In genomic region chr19:48445256-48445605, GRCh38 we compare ENCODE assay signal across 8 cellular contexts. TPM values are rescaled to one million over a fixed set of nuclear protein-coding genes. Genes with fewer than 3 reads are reported as not detected.
DNase-seq lines count a peak whose midpoint lies in the region; ATAC-seq and TF ChIP-seq lines count a peak whose summit lies in the region.

No MANE protein-coding gene starts in this region.

- peak overlapping the region; percentile 85 to 86 for H3K4me3 ChIP-seq in neutrophil (ENCODE audit: low read depth in 1 of 2, low read length in 1 of 2)

- TF ChIP-seq CTCF in GM13977 (IDR thresholded peaks at IDR 0.05; ENCODE audit: extremely low read depth, insufficient read depth, missing control alignments) (peak; percentile 23), foreskin keratinocyte (conservative IDR thresholded peaks at IDR 0.05) (peak; percentile 69), neutrophil (IDR thresholded peaks at IDR 0.05) (no peak)

- H3K9me3 Mint-ChIP-seq in activated T-cell treated with anti-CD3 and anti-CD28 coated beads, Interleukin-2, amount 50 U/mL, for 72 hours = no peaks in the 10 kb centered on the region

- peak overlapping the region; percentile 87 for H3K27ac Mint-ChIP-seq in activated T-cell treated with anti-CD3 and anti-CD28 coated beads, Interleukin-2, amount 50 U/mL, for 72 hours

- no peaks in the 10 kb centered on the region for H3K9me3 ChIP-seq in neutrophil

- H3K27ac ChIP-seq in foreskin keratinocyte (no peak overlapping the region), neutrophil (peak overlapping the region; percentile 89)

- H3K4me1 Mint-ChIP-seq in activated T-cell treated with anti-CD3 and anti-CD28 coated beads, Interleukin-2, amount 50 U/mL, for 72 hours (ENCODE audit: low read depth) = peaks cover 47% of the 10 kb centered on the region

- DNase-seq in AG08395 (ENCODE audit: low spot score) = peak; percentile 94
- peak; percentile 80 for DNase-seq in GM13977 (ENCODE audit: low spot score)
- DNase-seq in NCI-H226 = peak; percentile 63
- no peak for DNase-seq in activated T-cell treated with anti-CD3 and anti-CD28 coated beads, Interleukin-2, amount 50 U/mL, for 72 hours
- DNase-seq in foreskin keratinocyte = peak; percentile 73 to 82
- DNase-seq in cerebellar cortex (ENCODE audit: low spot score) = no peak

- peaks cover 9 to 22% of the 10 kb centered on the region in 2 donors for H3K36me3 Mint-ChIP-seq in activated T-cell treated with anti-CD3 and anti-CD28 coated beads, Interleukin-2, amount 50 U/mL, for 72 hours (ENCODE audit: insufficient read depth in 2 of 2)

- peaks cover 27% of the 10 kb centered on the region for H3K27me3 Mint-ChIP-seq in activated T-cell treated with anti-CD3 and anti-CD28 coated beads, Interleukin-2, amount 50 U/mL, for 72 hours (ENCODE audit: low read depth)

- H3K4me1 ChIP-seq in foreskin keratinocyte (peaks cover 2% of the 10 kb centered on the region), neutrophil (ENCODE audit: control insufficient read depth in 1 of 2, insufficient read depth in 1 of 2, low read depth in 1 of 2, low read length in 1 of 2) (peaks cover 25 to 27% of the 10 kb centered on the region in 2 experiments)

- H3K27me3 ChIP-seq in foreskin keratinocyte = peaks cover 33% of the 10 kb centered on the region
- H3K27me3 ChIP-seq in neutrophil = peaks cover 51% of the 10 kb centered on the region

- ATAC-seq in HG03095 (IDR thresholded peaks at IDR 0.05; ENCODE audit: unreplicated experiment) (peak; percentile 8), foreskin keratinocyte (peak; percentile 56)
- ATAC-seq in activated T-cell treated with anti-CD3 and anti-CD28 coated beads, Interleukin-2, amount 50 U/mL, for 72 hours (replicated peaks in 1 of 2) = peak; percentile 28 to 44

- H3K4me3 Mint-ChIP-seq in activated T-cell treated with anti-CD3 and anti-CD28 coated beads, Interleukin-2, amount 50 U/mL, for 72 hours = peak overlapping the region; percentile 92 to 93

- in situ Hi-C loops in GM13977 (cut with MboI; ENCODE audit: low pct_unique_long_range_greater_than_20kb, low sequenced_read_pairs, unreplicated experiment) = no loop called here

- H3K36me3 ChIP-seq in neutrophil = peaks cover 4% of the 10 kb centered on the region

RNA-seq across cellular contexts. Expression of gene GRWD1, which starts 0.6 kb away (rescaled TPM):
- total RNA-seq in activated T-cell treated with anti-CD3 and anti-CD28 coated beads, Interleukin-2, amount 50 U/mL, for 72 hours = 10 to 100 TPM; 27.0 to 38.2 TPM
- total RNA-seq in foreskin keratinocyte = 54.9 and 59.6 TPM in 2 replicates
- polyA plus RNA-seq in foreskin keratinocyte = 43.9 and 50.7 TPM in 2 replicates

RNA-seq across cellular contexts. Expression of gene KCNJ14, which starts 10.1 kb away (rescaled TPM):
- 1 to 10 TPM; 3.2 to 5.0 TPM for total RNA-seq in activated T-cell treated with anti-CD3 and anti-CD28 coated beads, Interleukin-2, amount 50 U/mL, for 72 hours
- 0.49 and 0.51 TPM in 2 replicates for total RNA-seq in foreskin keratinocyte
- 0.28 and 0.43 TPM in 2 replicates for polyA plus RNA-seq in foreskin keratinocyte

RNA-seq across cellular contexts. Expression of gene CYTH2, which starts 23.9 kb away (rescaled TPM):
- 10 to 100 TPM; 59.4 to 68.3 TPM for total RNA-seq in activated T-cell treated with anti-CD3 and anti-CD28 coated beads, Interleukin-2, amount 50 U/mL, for 72 hours
- 33.5 and 34.1 TPM in 2 replicates for total RNA-seq in foreskin keratinocyte
- polyA plus RNA-seq in foreskin keratinocyte = 44.8 and 46.9 TPM in 2 replicates

RNA-seq across cellular contexts. Expression of gene GRIN2D, which starts 51.8 kb away (rescaled TPM):
- under 1 TPM; 0.39 to 0.46 TPM for total RNA-seq in activated T-cell treated with anti-CD3 and anti-CD28 coated beads, Interleukin-2, amount 50 U/mL, for 72 hours
- 0.25 and 0.37 TPM in 2 replicates for total RNA-seq in foreskin keratinocyte
- polyA plus RNA-seq in foreskin keratinocyte = 0.26 and 0.41 TPM in 2 replicates

RNA-seq across cellular contexts. Expression of gene KDELR1, which starts 53.9 kb away (rescaled TPM):
- total RNA-seq in activated T-cell treated with anti-CD3 and anti-CD28 coated beads, Interleukin-2, amount 50 U/mL, for 72 hours = 100 to 1,000 TPM; 101 to 103 TPM
- total RNA-seq in foreskin keratinocyte = 113 and 128 TPM in 2 replicates
- 213 and 216 TPM in 2 replicates for polyA plus RNA-seq in foreskin keratinocyte

Comparison
In these comparisons a context has a peak if more than half of its experiments do, and no peak if none do; other contexts are left out.
1. DNase-seq: peak in AG08395 (single experiment), GM13977 (single experiment), NCI-H226 (single experiment) and foreskin keratinocyte (2 of 2); none in activated T-cell treated with anti-CD3 and anti-CD28 coated beads, Interleukin-2, amount 50 U/mL, for 72 hours (0 of 2) and cerebellar cortex (single experiment).
2. Peak in every context shown above with its lines, with median percentiles within 50 percentile points of each other: ATAC-seq.